ENCODE assay signal across 12 cellular contexts in the genomic region with DNA sequence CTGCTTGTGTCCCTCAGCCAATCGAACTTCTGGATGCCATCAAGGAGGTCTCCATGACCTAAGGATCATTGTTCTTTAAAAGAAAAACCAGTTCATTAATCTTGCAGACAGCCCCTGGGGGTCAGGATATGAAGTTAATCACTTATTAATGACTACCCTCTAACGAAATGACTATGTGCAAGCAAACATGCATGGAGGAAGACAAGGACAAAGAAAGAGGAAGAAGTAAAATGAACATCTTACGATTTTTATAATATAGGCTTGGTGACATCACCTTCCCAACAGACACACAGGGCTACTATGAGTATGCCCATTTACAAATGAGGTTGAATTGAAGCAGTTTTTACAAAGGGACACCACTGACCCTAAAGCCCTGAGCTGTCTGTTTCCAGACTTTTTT.
A peak's percentile ranks its signal among the peaks of the same experiment; 100 is the strongest.
DNase-seq lines count a peak whose midpoint lies in the region; ATAC-seq, FAIRE-seq and TF ChIP-seq lines count a peak whose summit lies in the region.
"Had no signal": no experiment of that assay in that cellular context is flagged by ENCODE, and none has a peak within 500 bp of the region (broad histone marks: within the 10 kb centered on the region; RNA-seq: fewer than 3 reads in every experiment).

No MANE protein-coding gene starts in this region.

- no peaks in the 10 kb centered on the region for H3K79me2 ChIP-seq in smooth muscle cell (ENCODE audit: low read depth)

- DNase-seq in T-helper 2 cell treated with Interferon-gamma antibody and Interleukin-4, amounts not matched to agents 5 μg/mL and 100 μg/mL, for 36 hours (ENCODE audit: low spot score): no peak
- DNase-seq in T-helper 2 cell (no peak), smooth muscle cell (lab: John Stamatoyannopoulos, UW; ENCODE audit: unreplicated experiment) (no peak), small intestine (no peak)
- DNase-seq in activated naive CD4-positive, alpha-beta T cell treated with anti-CD3 and anti-CD28 coated beads, Interleukin-2, amount 50 U/mL, for 72 hours (ENCODE audit: low spot score in 2 of 2): no peak
- DNase-seq: NCI-H2081 treated with DMSO at 0.1 percent for 48 hours, tibial artery had no signal

- H3K36me3 Mint-ChIP-seq in T-helper 2 cell treated with Interferon-gamma antibody and Interleukin-4, amounts not matched to agents 5 μg/mL and 100 μg/mL, for 36 hours (ENCODE audit: low read depth): peaks cover 35% of the 10 kb centered on the region
- peaks cover 34 to 59% of the 10 kb centered on the region in 2 donors for H3K36me3 Mint-ChIP-seq in activated naive CD4-positive, alpha-beta T cell treated with anti-CD3 and anti-CD28 coated beads, Interleukin-2, amount 50 U/mL, for 72 hours

- no peaks in the 10 kb centered on the region for H3K9me3 ChIP-seq in KOPT-K1 (ENCODE audit: insufficient read depth, low read length, poor library complexity, severe bottlenecking)
- no peaks in the 10 kb centered on the region for H3K9me3 ChIP-seq in smooth muscle cell (replicated peaks; ENCODE audit: low read depth)
- no peaks in the 10 kb centered on the region for H3K9me3 ChIP-seq in small intestine (ENCODE audit: control insufficient read depth, low read depth)
- H3K9me3 ChIP-seq: tibial artery had no signal

- ATAC-seq in activated naive CD4-positive, alpha-beta T cell treated with anti-CD3 and anti-CD28 coated beads, Interleukin-2, amount 50 U/mL, for 72 hours: peak; percentile 36 to 48
- ATAC-seq in HG03378 (IDR thresholded peaks at IDR 0.05; ENCODE audit: unreplicated experiment) (no peak), GM19351 (IDR thresholded peaks at IDR 0.05; ENCODE audit: unreplicated experiment) (no peak)
- ATAC-seq: Panc1 had no signal

- H3K27ac ChIP-seq in KOPT-K1 (ENCODE audit: low read depth, low read length, poor library complexity, severe bottlenecking) (peak overlapping the region; percentile 77), smooth muscle cell (ENCODE audit: low read depth) (no peak overlapping the region), small intestine (ENCODE audit: low read depth in 1 of 2, low read length in 1 of 2) (no peak overlapping the region)
- H3K27ac ChIP-seq: tibial artery had no signal

- FAIRE-seq in small intestine (lab: Jason Lieb, UNC): no peak

- no peak overlapping the region for H3K9ac ChIP-seq in smooth muscle cell (ENCODE audit: low read depth)

- H3K4me3 Mint-ChIP-seq in T-helper 2 cell treated with Interferon-gamma antibody and Interleukin-4, amounts not matched to agents 5 μg/mL and 100 μg/mL, for 36 hours: peak overlapping the region; percentile 52
- H3K4me3 Mint-ChIP-seq: nephron had no signal

- WGBS in smooth muscle cell (ENCODE audit: low lambda C conversion rate): 74% methylated on average over 3 of the region's 3 CpGs
- WGBS in small intestine, 3 donors: 51 to 66% (median 64%) methylated on average over 3 of the region's 3 CpGs

- H3K9me3 Mint-ChIP-seq in T-helper 2 cell treated with Interferon-gamma antibody and Interleukin-4, amounts not matched to agents 5 μg/mL and 100 μg/mL, for 36 hours: no peaks in the 10 kb centered on the region
- peaks cover 0 to 6% of the 10 kb centered on the region in 2 donors for H3K9me3 Mint-ChIP-seq in activated naive CD4-positive, alpha-beta T cell treated with anti-CD3 and anti-CD28 coated beads, Interleukin-2, amount 50 U/mL, for 72 hours
- H3K9me3 Mint-ChIP-seq: nephron had no signal

- H3K4me1 Mint-ChIP-seq in T-helper 2 cell treated with Interferon-gamma antibody and Interleukin-4, amounts not matched to agents 5 μg/mL and 100 μg/mL, for 36 hours (ENCODE audit: low read depth): peaks cover 59% of the 10 kb centered on the region

- H3K27me3 Mint-ChIP-seq in T-helper 2 cell treated with Interferon-gamma antibody and Interleukin-4, amounts not matched to agents 5 μg/mL and 100 μg/mL, for 36 hours (ENCODE audit: low read depth): no peaks in the 10 kb centered on the region

- TF ChIP-seq CTCF in smooth muscle cell (IDR thresholded peaks at IDR 0.05; ENCODE audit: borderline replicate concordance, insufficient read depth, poor library complexity, severe bottlenecking): no peak

- H3K27ac Mint-ChIP-seq in T-helper 2 cell treated with Interferon-gamma antibody and Interleukin-4, amounts not matched to agents 5 μg/mL and 100 μg/mL, for 36 hours: peak overlapping the region; percentile 67
- peak overlapping the region; percentile 83 to 92 for H3K27ac Mint-ChIP-seq in activated naive CD4-positive, alpha-beta T cell treated with anti-CD3 and anti-CD28 coated beads, Interleukin-2, amount 50 U/mL, for 72 hours
- H3K27ac Mint-ChIP-seq: nephron had no signal

- peaks cover 11% of the 10 kb centered on the region for H3K4me1 ChIP-seq in smooth muscle cell (ENCODE audit: low read depth)
- H3K4me1 ChIP-seq in small intestine (ENCODE audit: control insufficient read depth in 2 of 2, insufficient read depth in 1 of 2, low read depth in 1 of 2, low read length in 1 of 2): peaks cover 0 to 15% of the 10 kb centered on the region in 2 donors

- peak overlapping the region; percentile 20 for H3K4me2 ChIP-seq in smooth muscle cell

- H2AFZ ChIP-seq in smooth muscle cell (ENCODE audit: low read depth): no peak overlapping the region

- no peaks in the 10 kb centered on the region for H4K20me1 ChIP-seq in smooth muscle cell (ENCODE audit: low read depth)

- H3K27me3 ChIP-seq in smooth muscle cell (ENCODE audit: low read depth): no peaks in the 10 kb centered on the region
- H3K27me3 ChIP-seq in small intestine (ENCODE audit: control insufficient read depth in 2 of 2, insufficient read depth in 2 of 2, low read length in 2 of 2): no peaks in the 10 kb centered on the region
- H3K27me3 ChIP-seq: tibial artery had no signal

- H3K36me3 ChIP-seq in KOPT-K1 (ENCODE audit: insufficient read depth, low read length) (no peaks in the 10 kb centered on the region), smooth muscle cell (ENCODE audit: low read depth) (no peaks in the 10 kb centered on the region), small intestine (ENCODE audit: control insufficient read depth in 2 of 2, insufficient read depth in 2 of 2, low read length in 2 of 2) (no peaks in the 10 kb centered on the region)
- H3K36me3 ChIP-seq: tibial artery had no signal

- no peak overlapping the region for H3K4me3 ChIP-seq in smooth muscle cell
- no peak overlapping the region for H3K4me3 ChIP-seq in small intestine (ENCODE audit: low read depth in 1 of 2, low read length in 2 of 2)
- H3K4me3 ChIP-seq: tibial artery had no signal

- no peaks in the 10 kb centered on the region for H3F3A ChIP-seq in smooth muscle cell (ENCODE audit: low read depth)

Comparison
In these comparisons a context has a peak if more than half of its experiments do, and no peak if none do; other contexts are left out.
1. ATAC-seq: peak in activated naive CD4-positive, alpha-beta T cell treated with anti-CD3 and anti-CD28 coated beads, Interleukin-2, amount 50 U/mL, for 72 hours (2 of 2); none in HG03378 (single experiment) and GM19351 (single experiment).